In genomic region chr2:49162151-49162550, GRCh38 we compare ENCODE assay signal across 19 cellular contexts. TPM values are rescaled to one million over a fixed set of nuclear protein-coding genes. Genes with fewer than 3 reads are reported as not detected.
"Had no signal": no experiment of that assay in that cellular context is flagged by ENCODE, and none has a peak within 500 bp of the region (broad histone marks: within the 10 kb centered on the region; RNA-seq: fewer than 3 reads in every experiment).

No MANE protein-coding gene starts in this region.

- H3K4me3 ChIP-seq: ascending aorta, dorsolateral prefrontal cortex, suprapubic skin had no signal

- H3K36me3 ChIP-seq: ascending aorta, suprapubic skin had no signal

- H3K27me3 ChIP-seq: ascending aorta, dorsolateral prefrontal cortex, suprapubic skin had no signal

- DNase-seq: activated CD4-positive, alpha-beta T cell treated with anti-CD3 and anti-CD28 coated beads, Interleukin-2, amount 50 U/mL, for 1 hour; activated CD8-positive, alpha-beta memory T cell treated with anti-CD3 and anti-CD28 coated beads for 24 hours; activated naive CD4-positive, alpha-beta T cell; dorsolateral prefrontal cortex; hypothalamus; kidney glomerular epithelial cell; mesenchymal stem cell; nephron progenitor cell; occipital lobe; right cardiac atrium; small intestine; stimulated activated naive CD8-positive, alpha-beta T cell treated with anti-CD3 and anti-CD28 coated beads, Interleukin-15, Interleukin-2, amounts not matched to agents 100 U/mL and 50 U/mL, for 24 hours; trophoblast cell had no signal

- H3K27ac ChIP-seq: ascending aorta, dorsolateral prefrontal cortex, suprapubic skin had no signal

- H3K4me1 ChIP-seq: ascending aorta, suprapubic skin had no signal

- H3K9me3 ChIP-seq: ascending aorta, suprapubic skin had no signal

RNA-seq across cellular contexts. Expression of gene FSHR, which starts 7.8 kb away (rescaled TPM):
- total RNA-seq: ascending aorta, cardiac septum, glomerular endothelial cell, liver, occipital lobe, posterior vena cava, suprapubic skin had no signal
- polyA plus RNA-seq: liver, small intestine had no signal
